1 cellular context compared by ENCODE assay signal in genomic region chr7:86788948-86789347, GRCh38.
TF ChIP-seq lines count a peak whose summit lies in the region.

No MANE protein-coding gene starts in this region.

TF ChIP-seq in GM12878, 131 proteins besides CTCF, POLR2A, EP300 and RAD21 (continued from another document):
- no peak for TF ChIP-seq ZNF384 (IDR thresholded peaks at IDR 0.05; ENCODE audit: borderline replicate concordance, low read depth, low read length)
- TF ChIP-seq BACH1 (IDR thresholded peaks at IDR 0.05; ENCODE audit: borderline replicate concordance): no peak
- peak; percentile 25; the same call in 1 of the 2 replicates for TF ChIP-seq JUNB (IDR thresholded peaks at IDR 0.05)
- no peak for TF ChIP-seq NFYA (IDR thresholded peaks at IDR 0.05; ENCODE audit: borderline replicate concordance, low read depth, low read length)
